In the genomic region with DNA sequence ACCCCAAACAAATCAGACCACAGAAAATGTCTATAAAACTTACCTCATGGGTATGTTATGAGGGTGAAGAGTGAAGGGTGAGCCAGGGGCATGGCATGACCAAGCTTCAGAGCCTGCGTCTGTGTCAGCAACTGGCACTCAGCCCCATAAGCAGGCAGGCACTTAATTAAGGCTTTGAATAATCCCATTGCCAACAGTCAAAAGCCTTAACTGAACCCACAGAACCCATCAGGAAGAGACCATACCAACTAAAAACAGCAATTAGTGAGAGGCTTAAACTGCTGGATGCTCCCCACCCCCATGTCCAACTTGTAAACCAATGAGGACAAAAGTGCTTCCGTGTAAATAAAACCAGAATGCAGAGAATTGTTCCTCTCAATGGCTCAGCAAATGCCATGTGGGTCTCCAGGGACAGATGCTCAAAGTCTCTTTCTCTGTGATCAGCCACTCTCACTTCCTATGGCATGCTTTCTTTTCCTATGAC, we compare ENCODE assay signal across 9 cellular contexts.
DNase-seq lines count a peak whose midpoint lies in the region; TF ChIP-seq lines count a peak whose summit lies in the region.
"Had no signal": no experiment of that assay in that cellular context is flagged by ENCODE, and none has a peak within 500 bp of the region (broad histone marks: within the 10 kb centered on the region; RNA-seq: fewer than 3 reads in every experiment).

No MANE protein-coding gene starts in this region.

- H3K9me2 ChIP-seq in hepatocyte (replicated peaks; ENCODE audit: insufficient read depth): no peaks in the 10 kb centered on the region

- H3K79me2 ChIP-seq in fibroblast of lung (ENCODE audit: control insufficient read depth, insufficient read depth, low read length): no peaks in the 10 kb centered on the region
- H3K79me2 ChIP-seq in hepatocyte: no peaks in the 10 kb centered on the region

- H4K20me1 ChIP-seq in fibroblast of lung (ENCODE audit: control insufficient read depth, extremely low read depth, insufficient read depth, low read length) (no peaks in the 10 kb centered on the region), hepatocyte (ENCODE audit: insufficient read depth, poor library complexity, severe bottlenecking) (no peaks in the 10 kb centered on the region)

- H3K36me3 ChIP-seq in fibroblast of lung (ENCODE audit: control insufficient read depth, insufficient read depth, low read length) (peaks cover 2% of the 10 kb centered on the region), vagina (no peaks in the 10 kb centered on the region), hepatocyte (replicated peaks; ENCODE audit: insufficient read depth, low read depth) (no peaks in the 10 kb centered on the region)

- H3K9me3 ChIP-seq in fibroblast of lung (ENCODE audit: control insufficient read depth, insufficient read depth, low read depth, low read length) (no peaks in the 10 kb centered on the region), vagina (no peaks in the 10 kb centered on the region), hepatocyte (ENCODE audit: low read depth) (no peaks in the 10 kb centered on the region)

- H3K27ac ChIP-seq in fibroblast of lung (ENCODE audit: insufficient read depth, low read length) (peak overlapping the region; percentile 70), vagina (no peak overlapping the region), hepatocyte (no peak overlapping the region)

- H3K4me2 ChIP-seq in fibroblast of lung (ENCODE audit: extremely low read depth, insufficient read depth, low read length) (no peak overlapping the region), hepatocyte (no peak overlapping the region)

- H2AFZ ChIP-seq in fibroblast of lung (ENCODE audit: low read length): no peak overlapping the region
- H2AFZ ChIP-seq in hepatocyte: no peak overlapping the region

- intact Hi-C loops in vagina (cut with DNase I): no loop called here

- peak; percentile 29 for DNase-seq in NCI-H510A treated with DMSO at 0.1 percent for 48 hours (lab: John Stamatoyannopoulos, UW)
- no peak for DNase-seq in NCI-H510A (lab: John Stamatoyannopoulos, UW)
- DNase-seq in NCI-H69 (lab: John Stamatoyannopoulos, UW): peak; percentile 91
- DNase-seq in fibroblast of lung (ENCODE audit: low read depth in 2 of 2): peak; percentile 86
- peak; percentile 16 to 37 for DNase-seq in vagina (ENCODE audit: extremely low spot score in 2 of 2)
- DNase-seq in NCI-H774 (lab: John Stamatoyannopoulos, UW): no peak
- DNase-seq in NCI-H1930 (lab: John Stamatoyannopoulos, UW): no peak
- DNase-seq in hepatocyte (ENCODE audit: low spot score): no peak
- DNase-seq: activated T-cell treated with anti-CD3 and anti-CD28 coated beads for 4 hours had no signal

- H3K4me1 ChIP-seq in fibroblast of lung (ENCODE audit: control insufficient read depth, extremely low read depth, insufficient read depth, low read length) (peaks cover 34% of the 10 kb centered on the region), vagina (peaks cover 27% of the 10 kb centered on the region), hepatocyte (ENCODE audit: insufficient read depth) (peaks cover 7% of the 10 kb centered on the region)

- no peak overlapping the region for H3K9ac ChIP-seq in fibroblast of lung (ENCODE audit: insufficient read depth, low read length)

- H3K4me3 ChIP-seq in fibroblast of lung (replicated peaks in 1 of 4; ENCODE audit: control extremely low read depth in 1 of 4, insufficient read depth in 1 of 4, low read depth in 3 of 4, low read length in 4 of 4) (no peak overlapping the region), vagina (no peak overlapping the region), hepatocyte (no peak overlapping the region)

- 29% methylated on average over 2 of the region's 2 CpGs for WGBS in hepatocyte (ENCODE audit: low lambda C conversion rate, missing lambda C conversion rate)

- TF ChIP-seq CTCF in fibroblast of lung (conservative IDR thresholded peaks at IDR 0.05 in 1 of 2, IDR thresholded peaks at IDR 0.05 in 1 of 2; ENCODE audit: low read depth in 1 of 2, low read length in 2 of 2) (no peak), vagina (IDR thresholded peaks at IDR 0.05) (no peak), hepatocyte (IDR thresholded peaks at IDR 0.05; ENCODE audit: poor library complexity) (no peak)

- no peak for TF ChIP-seq POLR2A in vagina (IDR thresholded peaks at IDR 0.05)

- H3K27me3 ChIP-seq in fibroblast of lung (ENCODE audit: control insufficient read depth, insufficient read depth, low read length) (no peaks in the 10 kb centered on the region), vagina (no peaks in the 10 kb centered on the region), hepatocyte (no peaks in the 10 kb centered on the region)

Comparison
In these comparisons a context has a peak if more than half of its experiments do, and no peak if none do; other contexts are left out.
1. DNase-seq: peak in NCI-H510A treated with DMSO at 0.1 percent for 48 hours (single experiment), NCI-H69 (single experiment), fibroblast of lung (2 of 2) and vagina (2 of 2); none in NCI-H510A (single experiment), NCI-H774 (single experiment), NCI-H1930 (0 of 2) and hepatocyte (single experiment).